8 cellular contexts compared by ENCODE assay signal in the genomic region with DNA sequence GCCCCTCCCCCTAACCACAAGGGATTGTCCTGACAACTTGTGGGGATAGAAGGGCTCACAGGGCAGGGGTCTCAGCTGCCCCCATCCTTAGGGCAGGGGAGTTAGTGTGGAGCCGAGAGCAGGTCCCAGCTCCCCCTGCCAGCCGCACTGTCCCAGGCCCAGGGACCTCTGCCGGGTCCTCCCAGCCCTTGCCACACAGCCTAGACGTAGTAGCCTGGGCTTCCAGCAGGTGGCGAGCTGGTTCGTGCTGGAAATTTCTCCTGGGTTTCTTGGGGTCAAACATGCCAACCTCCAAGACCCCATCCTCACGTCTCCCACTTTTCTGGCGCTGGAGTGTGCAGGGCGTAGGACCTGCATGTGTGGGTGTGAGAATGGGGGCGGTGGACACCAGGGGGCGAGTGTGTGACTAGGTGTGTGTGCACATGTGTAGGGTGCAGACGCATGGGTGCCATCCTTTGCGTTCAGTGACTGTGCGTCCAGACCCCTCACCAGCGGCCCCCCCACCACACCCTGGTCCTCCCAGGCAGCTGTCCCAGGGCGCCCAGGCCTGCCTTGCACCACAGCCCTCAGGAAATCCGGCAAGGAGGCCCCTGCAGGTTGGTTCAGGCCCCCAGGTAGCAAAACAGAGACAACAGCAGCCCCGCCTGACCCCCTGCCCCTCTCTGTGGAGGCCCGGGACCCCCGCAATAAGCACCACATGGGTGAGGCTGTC. TPM values are rescaled to one million over a fixed set of nuclear protein-coding genes. Genes with fewer than 3 reads are reported as not detected.
DNase-seq lines count a peak whose midpoint lies in the region; ATAC-seq and TF ChIP-seq lines count a peak whose summit lies in the region.

No MANE protein-coding gene starts in this region.

- H2AFZ ChIP-seq in parathyroid adenoma, result no peak overlapping the region

- intact Hi-C loops in activated CD4-positive, alpha-beta T cell treated with anti-CD3 and anti-CD28 coated beads, Interleukin-2, amount 10 ng/mL, durations not matched to agents 24 days and 14 days (cut with micrococcal nuclease), result no loop called here

- H3K9me3 ChIP-seq in parathyroid adenoma (ENCODE audit: control insufficient read depth, low read length), result no peaks in the 10 kb centered on the region

- H3K27ac ChIP-seq in C4-2B (no peak overlapping the region), parathyroid adenoma (no peak overlapping the region)

- H3K4me1 Mint-ChIP-seq in HFFc6 (ENCODE audit: low read depth), result peaks cover 5% of the 10 kb centered on the region; the same call in 1 of the 2 replicates
- H3K4me1 Mint-ChIP-seq in activated CD4-positive, alpha-beta T cell treated with anti-CD3 and anti-CD28 coated beads, Interleukin-2, amount 10 ng/mL, durations not matched to agents 24 days and 14 days, result peaks cover 5% of the 10 kb centered on the region

- H3K4me3 Mint-ChIP-seq in HFFc6, result no peak overlapping the region
- no peak overlapping the region for H3K4me3 Mint-ChIP-seq in activated CD4-positive, alpha-beta T cell treated with anti-CD3 and anti-CD28 coated beads, Interleukin-2, amount 10 ng/mL, durations not matched to agents 24 days and 14 days

- no peaks in the 10 kb centered on the region for H3K27me3 ChIP-seq in parathyroid adenoma (ENCODE audit: control insufficient read depth, insufficient read depth, low read length)

- H3K79me2 ChIP-seq in parathyroid adenoma, result no peaks in the 10 kb centered on the region

- H3K27ac Mint-ChIP-seq in HFFc6, result no peak overlapping the region
- no peak overlapping the region for H3K27ac Mint-ChIP-seq in activated CD4-positive, alpha-beta T cell treated with anti-CD3 and anti-CD28 coated beads, Interleukin-2, amount 10 ng/mL, durations not matched to agents 24 days and 14 days

- TF ChIP-seq CTCF in C4-2B (conservative IDR thresholded peaks at IDR 0.05) (peak; percentile 88), HFFc6 (IDR thresholded peaks at IDR 0.05) (peak; percentile 87), parathyroid adenoma (IDR thresholded peaks at IDR 0.05) (peak; percentile 54)

- no peak overlapping the region for H3K4me2 ChIP-seq in parathyroid adenoma (ENCODE audit: low read length)

- no peaks in the 10 kb centered on the region for H3K4me1 ChIP-seq in parathyroid adenoma

- no peak for TF ChIP-seq POLR2A in erythroblast (IDR thresholded peaks at IDR 0.05; ENCODE audit: low read length)

- ATAC-seq in HG03457 (IDR thresholded peaks at IDR 0.05; ENCODE audit: unreplicated experiment) (no peak), HG02981 (IDR thresholded peaks at IDR 0.05; ENCODE audit: unreplicated experiment) (no peak)

- no peak overlapping the region for H3K9ac ChIP-seq in parathyroid adenoma

- no peak for DNase-seq in HFFc6
- peak; percentile 87 for DNase-seq in activated CD4-positive, alpha-beta T cell treated with anti-CD3 and anti-CD28 coated beads, Interleukin-2, amount 10 ng/mL, durations not matched to agents 24 days and 14 days
- DNase-seq in erythroblast (lab: John Stamatoyannopoulos, UW), result peak; percentile 15 to 41
- DNase-seq in NCI-H526 treated with DMSO at 0.1 percent for 48 hours (lab: John Stamatoyannopoulos, UW), result no peak

- H3K9me3 Mint-ChIP-seq in HFFc6, result no peaks in the 10 kb centered on the region
- H3K9me3 Mint-ChIP-seq in activated CD4-positive, alpha-beta T cell treated with anti-CD3 and anti-CD28 coated beads, Interleukin-2, amount 10 ng/mL, durations not matched to agents 24 days and 14 days, result no peaks in the 10 kb centered on the region

- H3K36me3 ChIP-seq in parathyroid adenoma (ENCODE audit: control insufficient read depth, insufficient read depth, low read length), result no peaks in the 10 kb centered on the region

- no peaks in the 10 kb centered on the region for H3K36me3 Mint-ChIP-seq in HFFc6 (ENCODE audit: low read depth)
- H3K36me3 Mint-ChIP-seq in activated CD4-positive, alpha-beta T cell treated with anti-CD3 and anti-CD28 coated beads, Interleukin-2, amount 10 ng/mL, durations not matched to agents 24 days and 14 days (ENCODE audit: low read depth), result no peaks in the 10 kb centered on the region

- H3K27me3 Mint-ChIP-seq in HFFc6 (ENCODE audit: insufficient read depth), result peaks cover 10% of the 10 kb centered on the region
- no peaks in the 10 kb centered on the region for H3K27me3 Mint-ChIP-seq in activated CD4-positive, alpha-beta T cell treated with anti-CD3 and anti-CD28 coated beads, Interleukin-2, amount 10 ng/mL, durations not matched to agents 24 days and 14 days

- H3K4me3 ChIP-seq in parathyroid adenoma (ENCODE audit: low read depth, low read length), result no peak overlapping the region

RNA-seq across cellular contexts. Expression of a gene that starts 29.5 kb away (rescaled TPM):
- not detected for total RNA-seq in HFFc6 (2021; fragmentation: NEBNext Ultra II Directional; extraction: Animal tissue kit (Norgen Biotek cat#: 25700))
- 0.85 and 1.5 TPM in 2 replicates for total RNA-seq in activated CD4-positive, alpha-beta T cell treated with anti-CD3 and anti-CD28 coated beads, Interleukin-2, amount 10 ng/mL, durations not matched to agents 24 days and 14 days

RNA-seq across cellular contexts. Expression of a gene that starts 41.5 kb away (rescaled TPM):
- total RNA-seq in HFFc6 (2021; fragmentation: NEBNext Ultra II Directional; extraction: Animal tissue kit (Norgen Biotek cat#: 25700)), result 1 to 10 TPM in 1 of 6 experiments, under 1 TPM in 4, not detected in 1; 0.20 to 1.0 (median 0.27) TPM
- total RNA-seq in activated CD4-positive, alpha-beta T cell treated with anti-CD3 and anti-CD28 coated beads, Interleukin-2, amount 10 ng/mL, durations not matched to agents 24 days and 14 days, result 3.0 and 3.2 TPM in 2 replicates

Comparison
In these comparisons a context has a peak if more than half of its experiments do, and no peak if none do; other contexts are left out.
1. DNase-seq: peak in activated CD4-positive, alpha-beta T cell treated with anti-CD3 and anti-CD28 coated beads, Interleukin-2, amount 10 ng/mL, durations not matched to agents 24 days and 14 days (single experiment) and erythroblast (2 of 2); none in HFFc6 (single experiment) and NCI-H526 treated with DMSO at 0.1 percent for 48 hours (single experiment).
2. Peak in every context shown above with its lines, with median percentiles within 50 percentile points of each other: CTCF ChIP-seq.